8 cellular contexts compared by ENCODE assay signal in the genomic region with DNA sequence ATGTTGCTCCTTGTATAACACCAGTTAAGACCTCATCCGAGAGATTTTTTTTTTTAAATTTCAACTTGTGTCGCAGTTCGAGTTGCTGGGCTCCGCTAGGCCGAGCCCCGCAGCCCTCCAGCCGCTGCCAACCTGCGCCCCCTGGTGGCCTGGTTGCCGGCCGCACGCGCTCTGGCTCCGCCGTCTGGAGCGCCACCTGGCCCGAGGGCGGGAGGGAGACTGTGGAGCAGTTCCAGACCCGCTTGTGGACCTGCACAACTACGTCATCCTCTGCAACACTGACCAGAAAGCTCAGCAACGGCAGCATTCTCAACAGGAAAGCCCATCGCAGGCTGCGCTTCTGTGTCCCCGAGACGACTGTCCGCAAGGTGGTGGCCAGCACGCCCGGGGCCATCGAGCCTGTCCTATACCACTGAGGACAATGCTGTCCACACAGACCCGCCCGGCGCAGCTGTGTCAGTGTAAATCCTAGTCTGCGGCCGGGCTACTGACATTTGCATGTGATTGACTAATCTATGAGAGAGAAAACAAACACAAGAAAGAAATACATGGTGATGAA. TPM values are rescaled to one million over a fixed set of nuclear protein-coding genes. Genes with fewer than 3 reads are reported as not detected.
DNase-seq lines count a peak whose midpoint lies in the region; ATAC-seq and TF ChIP-seq lines count a peak whose summit lies in the region.

No MANE protein-coding gene starts in this region.

- no peaks in the 10 kb centered on the region for H3K9me3 Mint-ChIP-seq in neural crest cell
- H3K9me3 Mint-ChIP-seq in stimulated activated naive CD8-positive, alpha-beta T cell treated with anti-CD3 and anti-CD28 coated beads, Interleukin-15, amount 100 ng/mL, for 72 hours, result no peaks in the 10 kb centered on the region

- peak; percentile 83 for DNase-seq in DMS153 treated with DMSO at 0.1 percent for 48 hours (lab: John Stamatoyannopoulos, UW; ENCODE audit: unreplicated experiment)
- peak; percentile 20 for DNase-seq in Jurkat, Clone E6-1 (ENCODE audit: low read depth, low spot score)
- DNase-seq in RPMI8226, result peak; percentile 80
- peak; percentile 94 for DNase-seq in activated effector memory CD4-positive, alpha-beta T cell treated with anti-CD3 and anti-CD28 coated beads, Interleukin-2, amount 50 U/mL, for 16 hours
- DNase-seq in fibroblast of the conjunctiva (ENCODE audit: low read depth), result peak; percentile 59
- peak; percentile 95 for DNase-seq in neural crest cell (ENCODE audit: low read depth, low spot score)
- peak; percentile 87 to 89 for DNase-seq in stimulated activated naive CD8-positive, alpha-beta T cell treated with anti-CD3 and anti-CD28 coated beads, Interleukin-15, amount 100 ng/mL, for 72 hours

- peaks cover 34% of the 10 kb centered on the region for H3K27me3 Mint-ChIP-seq in neural crest cell (ENCODE audit: low read depth)
- H3K27me3 Mint-ChIP-seq in stimulated activated naive CD8-positive, alpha-beta T cell treated with anti-CD3 and anti-CD28 coated beads, Interleukin-15, amount 100 ng/mL, for 72 hours, result peaks cover 22% of the 10 kb centered on the region

- TF ChIP-seq CTCF in neural crest cell (conservative IDR thresholded peaks at IDR 0.05), result peak; percentile 99

- peak overlapping the region; percentile 85 for H3K4me3 Mint-ChIP-seq in neural crest cell
- peak overlapping the region; percentile 67 to 78 for H3K4me3 Mint-ChIP-seq in stimulated activated naive CD8-positive, alpha-beta T cell treated with anti-CD3 and anti-CD28 coated beads, Interleukin-15, amount 100 ng/mL, for 72 hours

- H3K4me1 Mint-ChIP-seq in neural crest cell, result peaks cover 10% of the 10 kb centered on the region
- peaks cover 27% of the 10 kb centered on the region for H3K4me1 Mint-ChIP-seq in stimulated activated naive CD8-positive, alpha-beta T cell treated with anti-CD3 and anti-CD28 coated beads, Interleukin-15, amount 100 ng/mL, for 72 hours

- H3K36me3 Mint-ChIP-seq in neural crest cell (ENCODE audit: low read depth), result no peaks in the 10 kb centered on the region

- H3K4me3 ChIP-seq in Jurkat, Clone E6-1 (ENCODE audit: low read length), result no peak overlapping the region

- peak; percentile 97 for ATAC-seq in GM21717 (IDR thresholded peaks at IDR 0.05; ENCODE audit: unreplicated experiment)
- ATAC-seq in stimulated activated naive CD8-positive, alpha-beta T cell treated with anti-CD3 and anti-CD28 coated beads, Interleukin-15, amount 100 ng/mL, for 72 hours, result peak; percentile 99

- H3K27ac Mint-ChIP-seq in neural crest cell (ENCODE audit: unreplicated experiment), result no peak overlapping the region
- H3K27ac Mint-ChIP-seq in stimulated activated naive CD8-positive, alpha-beta T cell treated with anti-CD3 and anti-CD28 coated beads, Interleukin-15, amount 100 ng/mL, for 72 hours, result no peak overlapping the region

RNA-seq across cellular contexts. Expression of a gene that starts 39.1 kb away (rescaled TPM):
- not detected for polyA plus RNA-seq in Jurkat, Clone E6-1 (2012; ENCODE audit: insufficient read depth, insufficient read length)
- 0.89 and 1.3 TPM in 2 replicates for total RNA-seq in neural crest cell

Comparison
In these comparisons a context has a peak if more than half of its experiments do, and no peak if none do; other contexts are left out.
1. DNase-seq: peak in every context shown above with its lines; median percentile 95 in neural crest cell; 94 in activated effector memory CD4-positive, alpha-beta T cell treated with anti-CD3 and anti-CD28 coated beads, Interleukin-2, amount 50 U/mL, for 16 hours; 88 in stimulated activated naive CD8-positive, alpha-beta T cell treated with anti-CD3 and anti-CD28 coated beads, Interleukin-15, amount 100 ng/mL, for 72 hours; 83 in DMS153 treated with DMSO at 0.1 percent for 48 hours; 80 in RPMI8226; 59 in fibroblast of the conjunctiva; 20 in Jurkat, Clone E6-1.